ENCODE assay signal across 27 cellular contexts in the genomic region with DNA sequence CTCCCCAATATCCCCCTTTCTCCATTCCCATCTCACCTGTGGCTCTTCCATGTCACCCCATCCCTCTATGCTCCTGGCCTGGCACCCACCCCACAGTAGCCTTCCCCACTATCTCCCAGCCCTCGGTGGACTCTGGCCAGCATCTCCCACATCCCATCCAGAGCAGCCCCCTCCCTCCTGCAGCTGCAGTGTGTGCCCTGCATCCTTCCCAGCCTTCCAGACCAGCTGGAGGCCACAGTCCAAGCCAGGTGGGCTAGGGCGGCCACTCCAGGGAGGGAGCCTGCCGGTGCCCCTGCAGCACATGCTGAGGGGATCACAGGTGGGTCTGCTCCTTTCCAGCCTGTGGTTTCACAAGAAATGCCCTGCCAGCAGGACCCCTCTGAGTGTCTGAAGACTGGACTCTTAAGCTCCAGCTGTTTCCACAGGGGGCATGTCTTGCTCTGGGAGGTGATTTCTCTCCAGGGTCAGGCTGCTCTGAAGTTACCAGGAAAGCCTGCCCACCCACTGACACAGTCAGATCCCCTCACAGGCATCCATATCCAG.
A peak's percentile ranks its signal among the peaks of the same experiment; 100 is the strongest.
DNase-seq lines count a peak whose midpoint lies in the region; ATAC-seq and TF ChIP-seq lines count a peak whose summit lies in the region.
"Had no signal": no experiment of that assay in that cellular context is flagged by ENCODE, and none has a peak within 500 bp of the region (broad histone marks: within the 10 kb centered on the region; RNA-seq: fewer than 3 reads in every experiment).

No MANE protein-coding gene starts in this region.

- H3K9me3 ChIP-seq in SK-N-SH (no peaks in the 10 kb centered on the region), sigmoid colon (no peaks in the 10 kb centered on the region), trophoblast cell (ENCODE audit: insufficient read depth, low read depth, low read length) (no peaks in the 10 kb centered on the region)
- H3K9me3 ChIP-seq: BLaER1 treated with 17β-estradiol and CSF1 and Interleukin-3, amounts not matched to agents 10 nM and 100 nM; Caco-2 had no signal

- no peak overlapping the region for H2BK5ac ChIP-seq in trophoblast cell (ENCODE audit: low read depth, low read length, poor library complexity)

- peaks cover 15 to 100% of the 10 kb centered on the region in 2 experiments; a peak in 3 of 4 replicates for H3K4me1 ChIP-seq in SK-N-SH (ENCODE audit: control insufficient read depth in 1 of 2, insufficient read depth in 2 of 2, low read depth in 1 of 2, low read length in 1 of 2)
- H3K4me1 ChIP-seq in sigmoid colon: peaks cover 0 to 85% (median 55%) of the 10 kb centered on the region in 4 donors
- peaks cover 4 to 13% of the 10 kb centered on the region in 2 experiments for H3K4me1 ChIP-seq in trophoblast cell (ENCODE audit: control insufficient read depth in 1 of 2, insufficient read depth in 2 of 2, low read length in 2 of 2)

- 75% methylated on average over 2 of the region's 3 CpGs for WGBS in SK-N-SH (ENCODE audit: low lambda C conversion rate)
- WGBS in sigmoid colon, 2 donors: 88 to 90% methylated on average over 3 of the region's 3 CpGs
- no CpG with 5 or more reads among the region's 3 CpGs for WGBS in trophoblast cell (ENCODE audit: extremely low coverage, insufficient coverage, insufficient read length)

- H3K9ac ChIP-seq in SK-N-SH (no peak overlapping the region), trophoblast cell (ENCODE audit: low read length) (no peak overlapping the region)

- POLR2A ChIA-PET in SK-N-SH (lab: Yijun Ruan, JAX): interaction anchor here (1.5 to 2.7 kb wide), 4 partner anchors 10 to 35 kb away, joined by 3 to 9 read pairs (median 4); no protein-coding TSS in a partner anchor

- TF ChIP-seq CTCF in SK-N-SH (IDR thresholded peaks at IDR 0.05) (no peak), sigmoid colon (IDR thresholded peaks at IDR 0.05) (no peak), omental fat pad (IDR thresholded peaks at IDR 0.05) (no peak)

- H3K27ac ChIP-seq in SK-N-SH (ENCODE audit: low read depth in 2 of 2, low read length in 1 of 2) (peak overlapping the region in 1 of 2 experiments; percentile 99; a peak in 2 of 4 replicates), sigmoid colon (peak overlapping the region in 3 of 4 donors; percentile 10 to 55 (median 20)), trophoblast cell (ENCODE audit: low read depth, low read length) (no peak overlapping the region)
- H3K27ac ChIP-seq: 22Rv1; BLaER1 treated with 17β-estradiol and CSF1 and Interleukin-3, amounts not matched to agents 10 nM and 100 nM; HL-60 had no signal

- ATAC-seq in SK-N-SH treated with all-trans-retinoic acid at 6 μM for 48 hours: no peak
- no peak for ATAC-seq in effector memory CD8-positive, alpha-beta T cell (replicated peaks)
- ATAC-seq in HG03520 (IDR thresholded peaks at IDR 0.05; ENCODE audit: unreplicated experiment): no peak
- no peak for ATAC-seq in omental fat pad (ENCODE audit: low FRiP score)
- ATAC-seq: Right ventricle myocardium inferior had no signal

- no peak overlapping the region for H2BK120ac ChIP-seq in trophoblast cell (ENCODE audit: insufficient read depth, low read length, poor library complexity)

- no peaks in the 10 kb centered on the region for H3K36me3 Mint-ChIP-seq in effector memory CD8-positive, alpha-beta T cell (ENCODE audit: insufficient read depth)

- CTCF ChIA-PET in SK-N-SH (lab: Yijun Ruan, JAX): interaction anchor here (1.0 kb wide), 1 partner anchor 13 kb away, joined by 3 read pairs; no protein-coding TSS in a partner anchor

- H3K4me1 Mint-ChIP-seq in effector memory CD8-positive, alpha-beta T cell (ENCODE audit: low read depth in 2 of 2): peaks cover 35 to 48% of the 10 kb centered on the region in 2 donors

- H3K18ac ChIP-seq in trophoblast cell (ENCODE audit: low read length): no peak overlapping the region

- H2BK12ac ChIP-seq in trophoblast cell (ENCODE audit: low read length): no peak overlapping the region

- TF ChIP-seq RAD21 in SK-N-SH (IDR thresholded peaks at IDR 0.05; ENCODE audit: low read length): no peak

- no peaks in the 10 kb centered on the region for H3K27me3 ChIP-seq in SK-N-SH (ENCODE audit: insufficient read depth)
- no peaks in the 10 kb centered on the region for H3K27me3 ChIP-seq in sigmoid colon
- H3K27me3 ChIP-seq in trophoblast cell (ENCODE audit: insufficient read depth, low read length): no peaks in the 10 kb centered on the region
- H3K27me3 ChIP-seq: BLaER1 treated with 17β-estradiol and CSF1 and Interleukin-3, amounts not matched to agents 10 nM and 100 nM had no signal

- H3K27me3 Mint-ChIP-seq in effector memory CD8-positive, alpha-beta T cell: no peaks in the 10 kb centered on the region
- H3K27me3 Mint-ChIP-seq: CD4-positive, alpha-beta memory T cell had no signal

- H2AK5ac ChIP-seq in trophoblast cell (ENCODE audit: low read length): no peak overlapping the region

- H4K8ac ChIP-seq in trophoblast cell (ENCODE audit: low read depth, low read length): no peak overlapping the region

- no peak overlapping the region for H4K12ac ChIP-seq in trophoblast cell (ENCODE audit: low read depth, low read length)

- no peak overlapping the region for H3K4me3 ChIP-seq in SK-N-SH (ENCODE audit: low read depth in 2 of 2, low read length in 1 of 2)
- H3K4me3 ChIP-seq in sigmoid colon: no peak overlapping the region
- H3K4me3 ChIP-seq in trophoblast cell (ENCODE audit: low read depth, low read length): no peak overlapping the region
- H3K4me3 ChIP-seq: BLaER1 treated with 17β-estradiol and CSF1 and Interleukin-3, amounts not matched to agents 10 nM and 100 nM had no signal

- H3K4me2 ChIP-seq in SK-N-SH: no peak overlapping the region
- no peak overlapping the region for H3K4me2 ChIP-seq in trophoblast cell (ENCODE audit: low read length)

- TF ChIP-seq EP300 in SK-N-SH (IDR thresholded peaks at IDR 0.05; ENCODE audit: borderline replicate concordance in 1 of 2, low read depth in 1 of 2, low read length in 1 of 2) (no peak), sigmoid colon (IDR thresholded peaks at IDR 0.05) (no peak)

- H3K9me3 Mint-ChIP-seq in effector memory CD8-positive, alpha-beta T cell: no peaks in the 10 kb centered on the region
- H3K9me3 Mint-ChIP-seq: CD4-positive, alpha-beta memory T cell; HFFc6 had no signal

- peaks cover 52% of the 10 kb centered on the region for H4K20me1 ChIP-seq in SK-N-SH (ENCODE audit: insufficient read depth)

- H3K27ac Mint-ChIP-seq in effector memory CD8-positive, alpha-beta T cell: peak overlapping the region; percentile 29 to 39
- H3K27ac Mint-ChIP-seq: HFFc6 had no signal

- H3K36me3 ChIP-seq in SK-N-SH (replicated peaks in 1 of 2; ENCODE audit: control insufficient read depth in 1 of 2, insufficient read depth in 2 of 2, low read length in 1 of 2) (peaks cover 0 to 11% of the 10 kb centered on the region in 2 experiments), sigmoid colon (peaks cover 0 to 4% (median 0%) of the 10 kb centered on the region in 4 donors), trophoblast cell (ENCODE audit: control insufficient read depth in 1 of 2, insufficient read depth in 2 of 2, low read length in 2 of 2) (peaks cover 55 to 58% of the 10 kb centered on the region in 2 experiments)

- H4K91ac ChIP-seq in trophoblast cell (ENCODE audit: low read depth, low read length): no peak overlapping the region

- H3K79me1 ChIP-seq in trophoblast cell (ENCODE audit: low read length): peaks cover 2% of the 10 kb centered on the region

- H3K79me2 ChIP-seq in SK-N-SH (ENCODE audit: insufficient read depth): peaks cover 84% of the 10 kb centered on the region
- no peaks in the 10 kb centered on the region for H3K79me2 ChIP-seq in trophoblast cell (ENCODE audit: control insufficient read depth, insufficient read depth, low read length, poor library complexity)

- no peak for TF ChIP-seq POLR2A in sigmoid colon (IDR thresholded peaks at IDR 0.05)

- H3K4me3 Mint-ChIP-seq in effector memory CD8-positive, alpha-beta T cell: no peak overlapping the region
- H3K4me3 Mint-ChIP-seq: CD4-positive, alpha-beta memory T cell; HFFc6 had no signal

- peak; percentile 59 for DNase-seq in SK-N-SH
- no peak for DNase-seq in effector memory CD8-positive, alpha-beta T cell
- no peak for DNase-seq in sigmoid colon
- no peak for DNase-seq in trophoblast cell
- DNase-seq in NCI-H2227 (lab: John Stamatoyannopoulos, UW; ENCODE audit: unreplicated experiment): no peak
- no peak for DNase-seq in omental fat pad (ENCODE audit: low spot score)
- DNase-seq: ACHN; Caco-2; CD4-positive, alpha-beta memory T cell; DMS 273 treated with DMSO at 0.1 percent for 48 hours; DMS79 treated with DMSO at 0.1 percent for 48 hours; H7; HFFc6; KBM-7; MV-4-11; NCI-H1105 treated with DMSO at 0.1 percent for 48 hours; NCI-H2081 treated with DMSO at 0.1 percent for 48 hours; NCI-H2171 treated with DMSO at 0.1 percent for 48 hours; NCI-H446; NCI-H526 treated with DMSO at 0.1 percent for 48 hours; OCI-M1 had no signal

- no peak overlapping the region for H3K14ac ChIP-seq in trophoblast cell (ENCODE audit: low read length)

- H2AFZ ChIP-seq in SK-N-SH (ENCODE audit: low read depth) (no peak overlapping the region), trophoblast cell (ENCODE audit: insufficient read depth, low read length, poor library complexity) (no peak overlapping the region)

- no peak overlapping the region for H3K4ac ChIP-seq in trophoblast cell (ENCODE audit: low read depth, low read length)

- intact Hi-C loops in sigmoid colon (cut with DNase I): no loop called here

- no peaks in the 10 kb centered on the region for H3F3A ChIP-seq in SK-N-SH (replicated peaks; ENCODE audit: insufficient read depth)

- H3K23ac ChIP-seq in trophoblast cell (ENCODE audit: low read length): no peak overlapping the region

- no peaks in the 10 kb centered on the region for H3K9me2 ChIP-seq in SK-N-SH

TF ChIP-seq in SK-N-SH, 30 proteins besides CTCF, POLR2A, EP300 and RAD21:
- TF ChIP-seq NFIC (IDR thresholded peaks at IDR 0.05; ENCODE audit: borderline replicate concordance) (no peak), FOXM1 (IDR thresholded peaks at IDR 0.05; ENCODE audit: low read depth) (no peak), TCF12 (IDR thresholded peaks at IDR 0.05) (no peak), RXRA (IDR thresholded peaks at IDR 0.05; ENCODE audit: borderline replicate concordance, low read depth) (no peak), RCOR1 (IDR thresholded peaks at IDR 0.05; ENCODE audit: low read length) (no peak)

TF ChIP-seq in SK-N-SH treated with all-trans-retinoic acid at 6 μM for 48 hours, 23 proteins besides CTCF, POLR2A, EP300 and RAD21 (continues in another document):
- TF ChIP-seq, protein P1, sequence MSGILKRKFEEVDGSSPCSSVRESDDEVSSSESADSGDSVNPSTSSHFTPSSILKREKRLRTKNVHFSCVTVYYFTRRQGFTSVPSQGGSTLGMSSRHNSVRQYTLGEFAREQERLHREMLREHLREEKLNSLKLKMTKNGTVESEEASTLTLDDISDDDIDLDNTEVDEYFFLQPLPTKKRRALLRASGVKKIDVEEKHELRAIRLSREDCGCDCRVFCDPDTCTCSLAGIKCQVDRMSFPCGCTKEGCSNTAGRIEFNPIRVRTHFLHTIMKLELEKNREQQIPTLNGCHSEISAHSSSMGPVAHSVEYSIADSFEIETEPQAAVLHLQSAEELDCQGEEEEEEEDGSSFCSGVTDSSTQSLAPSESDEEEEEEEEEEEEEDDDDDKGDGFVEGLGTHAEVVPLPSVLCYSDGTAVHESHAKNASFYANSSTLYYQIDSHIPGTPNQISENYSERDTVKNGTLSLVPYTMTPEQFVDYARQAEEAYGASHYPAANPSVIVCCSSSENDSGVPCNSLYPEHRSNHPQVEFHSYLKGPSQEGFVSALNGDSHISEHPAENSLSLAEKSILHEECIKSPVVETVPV (CRISPR knock-in tag; IDR thresholded peaks at IDR 0.05): no peak
- no peak for TF ChIP-seq BACH2 (CRISPR knock-in tag; IDR thresholded peaks at IDR 0.05; ENCODE audit: borderline replicate concordance)
